In genomic region chr15:75809986-75810750, GRCh38 we compare ENCODE assay signal across 8 cellular contexts. TPM values are rescaled to one million over a fixed set of nuclear protein-coding genes. Genes with fewer than 3 reads are reported as not detected.
DNase-seq lines count a peak whose midpoint lies in the region; ATAC-seq, FAIRE-seq and TF ChIP-seq lines count a peak whose summit lies in the region.

No MANE protein-coding gene starts in this region.

- H3K4me2 ChIP-seq in Loucy (ENCODE audit: low read depth, low read length, poor library complexity, severe bottlenecking) (no peak overlapping the region), keratinocyte (ENCODE audit: control insufficient read depth, extremely low read depth, insufficient read depth, low read depth, low read length) (no peak overlapping the region)

- 0 out of 2 replicates have a peak, but pooled peaks cover 4% of the 10 kb centered on the region for H3K9me3 Mint-ChIP-seq in WTC11

- H3K4me1 Mint-ChIP-seq in WTC11: peaks cover 7% of the 10 kb centered on the region

- no peak overlapping the region for H3K9ac ChIP-seq in Loucy (ENCODE audit: low read depth, low read length, poor library complexity, severe bottlenecking)
- no peak overlapping the region for H3K9ac ChIP-seq in keratinocyte (ENCODE audit: control insufficient read depth, extremely low read depth, insufficient read depth, low read length)

- H3K79me2 ChIP-seq in Loucy (ENCODE audit: insufficient read depth, low read length): no peaks in the 10 kb centered on the region
- no peaks in the 10 kb centered on the region for H3K79me2 ChIP-seq in keratinocyte (ENCODE audit: control insufficient read depth, insufficient read depth, low read length)

- H3K27me3 ChIP-seq in Loucy (ENCODE audit: insufficient read depth, low read length, poor library complexity, severe bottlenecking) (no peaks in the 10 kb centered on the region), keratinocyte (ENCODE audit: control insufficient read depth, extremely low read depth, insufficient read depth, low read length) (no peaks in the 10 kb centered on the region)

- H4K20me1 ChIP-seq in Loucy (ENCODE audit: insufficient read depth, low read length, poor library complexity, severe bottlenecking) (no peaks in the 10 kb centered on the region), keratinocyte (ENCODE audit: control insufficient read depth, extremely low read depth, insufficient read depth, low read length) (no peaks in the 10 kb centered on the region)

- H3K4me3 Mint-ChIP-seq in WTC11: no peak overlapping the region

- no peaks in the 10 kb centered on the region for H3K4me1 ChIP-seq in Loucy (ENCODE audit: insufficient read depth, low read length, poor library complexity, severe bottlenecking)
- no peaks in the 10 kb centered on the region for H3K4me1 ChIP-seq in keratinocyte (ENCODE audit: control insufficient read depth, extremely low read depth, insufficient read depth, low read length)

- no peaks in the 10 kb centered on the region for H3F3A ChIP-seq in Loucy (ENCODE audit: low read depth)

- H2AFZ ChIP-seq in Loucy (ENCODE audit: low read length) (0 out of 2 replicates have a peak overlapping the region, but pooled peaks have one; percentile 41), keratinocyte (ENCODE audit: control insufficient read depth, low read length) (peak overlapping the region; percentile 28)

- H3K4me3 ChIP-seq in Loucy (ENCODE audit: low read length, poor library complexity, severe bottlenecking) (no peak overlapping the region), keratinocyte (ENCODE audit: control insufficient read depth in 2 of 3, extremely low read depth in 1 of 3, insufficient read depth in 2 of 3, low read depth in 1 of 3, low read length in 3 of 3) (no peak overlapping the region)

- H3K36me3 ChIP-seq in Loucy (ENCODE audit: insufficient read depth, low read length) (no peaks in the 10 kb centered on the region), keratinocyte (ENCODE audit: control insufficient read depth in 2 of 2, extremely low read depth in 1 of 2, insufficient read depth in 2 of 2, low read length in 2 of 2) (no peaks in the 10 kb centered on the region)

- peak; percentile 85 for FAIRE-seq in keratinocyte (lab: Jason Lieb, UNC)

- H3K9me1 ChIP-seq in keratinocyte (ENCODE audit: control insufficient read depth, extremely low read depth, insufficient read depth, low read length): no peaks in the 10 kb centered on the region

- H3K27ac ChIP-seq in keratinocyte (ENCODE audit: control insufficient read depth, insufficient read depth, low read length): no peak overlapping the region

- DNase-seq in ELR (ENCODE audit: low read depth) (peak; percentile 51), WTC11 (ENCODE audit: low spot score) (peak; percentile 60), keratinocyte (ENCODE audit: low read depth, low spot score) (peak; percentile 28), SKM-1 treated with dmso at 0.1 percent for 144 hours (lab: John Stamatoyannopoulos, UW; ENCODE audit: unreplicated experiment) (no peak), DMS114 treated with DMSO at 0.1 percent for 48 hours (lab: John Stamatoyannopoulos, UW; ENCODE audit: unreplicated experiment) (no peak), DMS79 (lab: John Stamatoyannopoulos, UW) (no peak)

- dilution Hi-C loops in keratinocyte (cut with MboI; ENCODE audit: extremely low pct_ligation_motif_present, low sequenced_read_pairs): no loop called here

- H3K27me3 Mint-ChIP-seq in WTC11 (ENCODE audit: low read depth): peaks cover 17% of the 10 kb centered on the region

- TF ChIP-seq CTCF in Loucy (conservative IDR thresholded peaks at IDR 0.05; ENCODE audit: low read length): peak; percentile 76
- TF ChIP-seq CTCF in WTC11 (IDR thresholded peaks at IDR 0.05): no peak
- TF ChIP-seq CTCF in keratinocyte (optimal IDR thresholded peaks at IDR 0.05 in 1 of 3, IDR thresholded peaks at IDR 0.05 in 1 of 3, conservative IDR thresholded peaks at IDR 0.05 in 1 of 3; ENCODE audit: extremely low read depth in 1 of 3, insufficient read depth in 2 of 3, low read length in 3 of 3): peak; percentile 72 to 92 (median 80)

- no peak overlapping the region for H3K27ac Mint-ChIP-seq in WTC11

- POLR2A ChIA-PET in WTC11 (lab: Charles Lee): interaction anchor here (1.3 kb wide), 1 partner anchor 329 kb away, joined by 4 read pairs; no protein-coding TSS in a partner anchor

- H3K9me3 ChIP-seq in Loucy (ENCODE audit: insufficient read depth, low read depth, low read length) (no peaks in the 10 kb centered on the region), keratinocyte (ENCODE audit: control insufficient read depth, low read depth, low read length) (no peaks in the 10 kb centered on the region)

- H3K36me3 Mint-ChIP-seq in WTC11: no peaks in the 10 kb centered on the region

- no peaks in the 10 kb centered on the region for H3K9me2 ChIP-seq in Loucy (replicated peaks; ENCODE audit: low read depth, low read length)

- CTCF ChIA-PET in WTC11 (lab: Charles Lee): interaction anchor here (0.5 to 3.2 kb wide), 48 partner anchors 9 to 442 kb away, joined by 3 to 52 read pairs (median 5); partner anchors contain the start of genes FBXO22, MAN2C1, SNX33 and TMEM266

- peak; percentile 96 for ATAC-seq in WTC11
- no peak for ATAC-seq in GM21717 (IDR thresholded peaks at IDR 0.05; ENCODE audit: unreplicated experiment)

TF ChIP-seq in WTC11, 78 proteins besides CTCF, POLR2A, EP300 and RAD21:
- no peak for TF ChIP-seq JAZF1 (CRISPR knock-in tag; IDR thresholded peaks at IDR 0.05)
- no peak for TF ChIP-seq ZNF138 (CRISPR knock-in tag; conservative IDR thresholded peaks at IDR 0.05)
- peak; percentile 38; the same call in 1 of the 2 replicates for TF ChIP-seq TEAD1 (CRISPR knock-in tag; IDR thresholded peaks at IDR 0.05)
- TF ChIP-seq, protein P1, sequence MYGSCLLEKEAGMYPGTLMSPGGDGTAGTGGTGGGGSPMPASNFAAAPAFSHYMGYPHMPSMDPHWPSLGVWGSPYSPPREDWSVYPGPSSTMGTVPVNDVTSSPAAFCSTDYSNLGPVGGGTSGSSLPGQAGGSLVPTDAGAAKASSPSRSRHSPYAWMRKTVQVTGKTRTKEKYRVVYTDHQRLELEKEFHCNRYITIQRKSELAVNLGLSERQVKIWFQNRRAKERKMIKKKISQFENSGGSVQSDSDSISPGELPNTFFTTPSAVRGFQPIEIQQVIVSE (CRISPR knock-in tag; IDR thresholded peaks at IDR 0.05; ENCODE audit: borderline replicate concordance): no peak
- no peak for TF ChIP-seq ETV6 (CRISPR knock-in tag; IDR thresholded peaks at IDR 0.05)

RNA-seq across cellular contexts. Expression of gene UBE2Q2, which starts 33.1 kb away (rescaled TPM):
- 26.1 to 28.2 TPM (median 27.0 TPM) in 3 replicates for total RNA-seq in WTC11 (2021)
- 22.7 to 33.9 TPM (median 25.0 TPM) in 3 replicates for polyA plus RNA-seq in keratinocyte
- polyA plus RNA-seq in keratinocyte (2011; ENCODE audit: low read depth): 70.9 TPM
- 30.4 and 56.8 TPM in 2 replicates for polyA plus RNA-seq in keratinocyte (2011; cell fraction: cytosol; rRNA removed)
- 15.8 and 20.8 TPM in 2 replicates for polyA plus RNA-seq in keratinocyte (2011; cell fraction: nucleus; rRNA removed)
- polyA plus RNA-seq in keratinocyte (2012; ENCODE audit: low replicate concordance): 25.3 and 28.0 TPM in 2 replicates
- polyA minus RNA-seq in keratinocyte: 8.2 to 20.1 TPM (median 13.1 TPM) in 3 replicates
- polyA minus RNA-seq in keratinocyte (2011; cell fraction: cytosol; rRNA and poly(A)+ RNA removed): 26.5 TPM
- 7.3 and 15.4 TPM in 2 replicates for polyA minus RNA-seq in keratinocyte (2011; cell fraction: nucleus; rRNA and poly(A)+ RNA removed)

Comparison
In these comparisons a context has a peak if more than half of its experiments do, and no peak if none do; other contexts are left out.
1. DNase-seq: peak in ELR (single experiment), WTC11 (single experiment) and keratinocyte (single experiment); none in SKM-1 treated with dmso at 0.1 percent for 144 hours (single experiment), DMS114 treated with DMSO at 0.1 percent for 48 hours (single experiment) and DMS79 (single experiment).